In genomic region chr5:96566775-96567174, GRCh38 we compare ENCODE assay signal across 1 cellular context.
TF ChIP-seq lines count a peak whose summit lies in the region.

No MANE protein-coding gene starts in this region.

TF ChIP-seq in HepG2, 621 proteins besides CTCF, POLR2A, EP300 and RAD21 (continued from another document):
- TF ChIP-seq MXI1 (IDR thresholded peaks at IDR 0.05; ENCODE audit: borderline replicate concordance, low read depth, low read length): no peak
